In the genomic region with DNA sequence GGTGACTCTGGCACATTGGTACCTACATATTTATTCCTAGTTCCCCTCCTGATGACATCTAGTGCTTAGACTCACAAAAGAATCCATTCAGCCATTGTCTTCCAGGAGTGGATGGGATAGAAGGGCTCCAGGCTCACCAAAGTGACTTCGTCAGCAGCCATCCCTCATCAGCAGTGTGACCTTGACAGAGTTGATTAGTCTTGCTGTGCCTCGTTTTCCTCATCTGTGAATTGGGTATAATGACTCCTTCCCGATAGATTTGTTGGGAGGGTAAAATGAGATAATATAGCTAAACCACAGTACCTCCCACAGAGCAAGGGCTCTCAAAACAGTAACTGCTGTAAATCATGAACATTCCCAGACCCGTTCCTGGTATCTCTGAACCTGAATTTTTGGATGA, we compare ENCODE assay signal across 1 cellular context.
TF ChIP-seq lines count a peak whose summit lies in the region.

No MANE protein-coding gene starts in this region.

TF ChIP-seq in A549, 52 proteins besides CTCF, POLR2A, EP300 and RAD21 (continued from another document):
- TF ChIP-seq, protein P1, sequence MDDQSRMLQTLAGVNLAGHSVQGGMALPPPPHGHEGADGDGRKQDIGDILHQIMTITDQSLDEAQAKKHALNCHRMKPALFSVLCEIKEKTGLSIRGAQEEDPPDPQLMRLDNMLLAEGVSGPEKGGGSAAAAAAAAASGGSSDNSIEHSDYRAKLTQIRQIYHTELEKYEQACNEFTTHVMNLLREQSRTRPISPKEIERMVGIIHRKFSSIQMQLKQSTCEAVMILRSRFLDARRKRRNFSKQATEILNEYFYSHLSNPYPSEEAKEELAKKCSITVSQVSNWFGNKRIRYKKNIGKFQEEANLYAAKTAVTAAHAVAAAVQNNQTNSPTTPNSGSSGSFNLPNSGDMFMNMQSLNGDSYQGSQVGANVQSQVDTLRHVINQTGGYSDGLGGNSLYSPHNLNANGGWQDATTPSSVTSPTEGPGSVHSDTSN (IDR thresholded peaks at IDR 0.05), result no peak
- TF ChIP-seq GATA3 (IDR thresholded peaks at IDR 0.05; ENCODE audit: borderline replicate concordance) (no peak), NFE2L2 (conservative IDR thresholded peaks at IDR 0.05; ENCODE audit: low read length) (no peak)
